ENCODE assay signal across 14 cellular contexts in the genomic region with DNA sequence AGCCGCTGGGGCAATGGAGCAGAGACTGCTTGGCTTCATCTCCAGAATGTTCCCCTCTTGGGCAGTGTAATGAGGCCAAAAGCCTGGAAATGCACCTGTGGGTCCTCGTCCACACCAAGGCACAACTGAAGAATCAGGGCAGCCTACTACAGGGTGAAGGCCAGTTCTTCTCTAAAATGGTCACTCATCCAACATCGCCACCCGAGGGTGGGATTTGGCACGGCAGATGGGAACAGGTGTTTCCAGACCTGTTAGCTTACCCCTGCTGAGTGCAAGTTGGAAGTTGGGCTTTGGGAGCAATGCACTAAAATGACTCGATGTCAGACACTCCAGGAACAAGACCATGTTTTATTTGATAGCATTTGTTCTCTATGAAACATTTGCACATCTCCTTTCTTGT.
DNase-seq lines count a peak whose midpoint lies in the region; ATAC-seq, FAIRE-seq and TF ChIP-seq lines count a peak whose summit lies in the region.
"Had no signal": no experiment of that assay in that cellular context is flagged by ENCODE, and none has a peak within 500 bp of the region (broad histone marks: within the 10 kb centered on the region; RNA-seq: fewer than 3 reads in every experiment).

No MANE protein-coding gene starts in this region.

- no peaks in the 10 kb centered on the region for H3K36me3 Mint-ChIP-seq in MCF 10A (ENCODE audit: insufficient read depth, unreplicated experiment)
- no peaks in the 10 kb centered on the region for H3K36me3 Mint-ChIP-seq in activated naive CD4-positive, alpha-beta T cell treated with anti-CD3 and anti-CD28 coated beads, Interleukin-2, amount 10 ng/mL, durations not matched to agents 7 days and 5 days

- H3K4me1 ChIP-seq in breast epithelium = no peaks in the 10 kb centered on the region
- H3K4me1 ChIP-seq in upper lobe of right lung = no peaks in the 10 kb centered on the region
- H3K4me1 ChIP-seq: parathyroid adenoma had no signal

- no TSS peak for BruUV-seq in MCF 10A (replicated peaks; lab: Mats Ljungman, UMichigan)

- ATAC-seq in upper lobe of right lung (no peak), HG03175 (IDR thresholded peaks at IDR 0.05; ENCODE audit: unreplicated experiment) (no peak), HG02852 (IDR thresholded peaks at IDR 0.05; ENCODE audit: unreplicated experiment) (no peak)
- ATAC-seq: K562 had no signal

- POLR2A ChIA-PET in MCF 10A (lab: Yijun Ruan, JAX) = interaction anchor here (0.7 kb wide), 1 partner anchor 218 kb away, joined by 3 read pairs; no protein-coding TSS in a partner anchor

- CTCF ChIA-PET in MCF 10A (lab: Yijun Ruan, JAX) = interaction anchor here (0.7 kb wide), 1 partner anchor 24 kb away, joined by 3 read pairs; no protein-coding TSS in a partner anchor
- CTCF ChIA-PET in activated naive CD4-positive, alpha-beta T cell treated with anti-CD3 and anti-CD28 coated beads, Interleukin-2, amount 10 ng/mL, durations not matched to agents 7 days and 5 days (lab: Charles Lee) = interaction anchor here (0.6 to 2.5 kb wide), 6 partner anchors 11 to 162 kb away, joined by 3 to 18 read pairs (median 4); no protein-coding TSS in a partner anchor

- no peak for FAIRE-seq in urothelium cell line (lab: Jason Lieb, UNC)
- FAIRE-seq: K562 had no signal

- peaks cover 74% of the 10 kb centered on the region for H3K27me3 Mint-ChIP-seq in MCF 10A (ENCODE audit: insufficient read depth, unreplicated experiment)
- H3K27me3 Mint-ChIP-seq in activated naive CD4-positive, alpha-beta T cell treated with anti-CD3 and anti-CD28 coated beads, Interleukin-2, amount 10 ng/mL, durations not matched to agents 7 days and 5 days = peaks cover 24% of the 10 kb centered on the region

- H3K4me3 ChIP-seq in breast epithelium (no peak overlapping the region), upper lobe of right lung (no peak overlapping the region)
- H3K4me3 ChIP-seq: K562 had no signal

- peaks cover 0 to 39% of the 10 kb centered on the region in 2 donors for H3K27me3 ChIP-seq in breast epithelium
- H3K27me3 ChIP-seq in upper lobe of right lung = peaks cover 6% of the 10 kb centered on the region

- H3K9me3 ChIP-seq in breast epithelium (no peaks in the 10 kb centered on the region), upper lobe of right lung (no peaks in the 10 kb centered on the region)

- DNase-seq in MCF 10A (ENCODE audit: unreplicated experiment) (peak; percentile 20), breast epithelium (ENCODE audit: low spot score in 2 of 2) (no peak), upper lobe of right lung (peak; percentile 23), urothelium cell line (ENCODE audit: low spot score) (no peak)
- DNase-seq in activated naive CD4-positive, alpha-beta T cell treated with anti-CD3 and anti-CD28 coated beads, Interleukin-2, amount 10 ng/mL, durations not matched to agents 7 days and 5 days = peak; percentile 62
- DNase-seq: GDM1, NCI-H2081, RPMI8226, T1000 had no signal

- H3K27ac ChIP-seq in breast epithelium (no peak overlapping the region), VCaP (no peak overlapping the region; the same call in 1 of the 2 replicates), upper lobe of right lung (no peak overlapping the region)
- H3K27ac ChIP-seq: parathyroid adenoma had no signal

- no peak for TF ChIP-seq CTCF in MCF 10A (IDR thresholded peaks at IDR 0.05; ENCODE audit: unreplicated experiment)
- TF ChIP-seq CTCF in breast epithelium (IDR thresholded peaks at IDR 0.05) = no peak
- TF ChIP-seq CTCF in VCaP (conservative IDR thresholded peaks at IDR 0.05) = peak; percentile 30; the same call in 1 of the 2 replicates
- TF ChIP-seq CTCF in upper lobe of right lung (IDR thresholded peaks at IDR 0.05) = no peak

- no peaks in the 10 kb centered on the region for H3K36me3 ChIP-seq in breast epithelium
- no peaks in the 10 kb centered on the region for H3K36me3 ChIP-seq in upper lobe of right lung

- TF ChIP-seq POLR2A in breast epithelium (IDR thresholded peaks at IDR 0.05) = no peak

- no peaks in the 10 kb centered on the region for H3K9me3 Mint-ChIP-seq in MCF 10A (ENCODE audit: unreplicated experiment)
- no peaks in the 10 kb centered on the region for H3K9me3 Mint-ChIP-seq in activated naive CD4-positive, alpha-beta T cell treated with anti-CD3 and anti-CD28 coated beads, Interleukin-2, amount 10 ng/mL, durations not matched to agents 7 days and 5 days

- H3K27ac Mint-ChIP-seq in MCF 10A (ENCODE audit: low read depth, unreplicated experiment) = no peak overlapping the region
- H3K27ac Mint-ChIP-seq in activated naive CD4-positive, alpha-beta T cell treated with anti-CD3 and anti-CD28 coated beads, Interleukin-2, amount 10 ng/mL, durations not matched to agents 7 days and 5 days = no peak overlapping the region

- H3K4me3 Mint-ChIP-seq in MCF 10A (ENCODE audit: unreplicated experiment) = no peak overlapping the region
- H3K4me3 Mint-ChIP-seq in activated naive CD4-positive, alpha-beta T cell treated with anti-CD3 and anti-CD28 coated beads, Interleukin-2, amount 10 ng/mL, durations not matched to agents 7 days and 5 days = no peak overlapping the region

- no peaks in the 10 kb centered on the region for H3K4me1 Mint-ChIP-seq in MCF 10A (ENCODE audit: insufficient read depth, unreplicated experiment)
- H3K4me1 Mint-ChIP-seq in activated naive CD4-positive, alpha-beta T cell treated with anti-CD3 and anti-CD28 coated beads, Interleukin-2, amount 10 ng/mL, durations not matched to agents 7 days and 5 days = no peaks in the 10 kb centered on the region

- intact Hi-C loops in MCF 10A (cut with micrococcal nuclease) = no loop called here
- intact Hi-C loops in breast epithelium (cut with DNase I; ENCODE audit: low total_unique reads) = no loop called here
- intact Hi-C loops in upper lobe of right lung (cut with DNase I) = no loop called here

Comparison
In these comparisons a context has a peak if more than half of its experiments do, and no peak if none do; other contexts are left out.
1. DNase-seq: peak in MCF 10A (single experiment), activated naive CD4-positive, alpha-beta T cell treated with anti-CD3 and anti-CD28 coated beads, Interleukin-2, amount 10 ng/mL, durations not matched to agents 7 days and 5 days (single experiment) and upper lobe of right lung (single experiment); none in breast epithelium (0 of 2) and urothelium cell line (single experiment).